ENCODE assay signal across 17 cellular contexts in the genomic region with DNA sequence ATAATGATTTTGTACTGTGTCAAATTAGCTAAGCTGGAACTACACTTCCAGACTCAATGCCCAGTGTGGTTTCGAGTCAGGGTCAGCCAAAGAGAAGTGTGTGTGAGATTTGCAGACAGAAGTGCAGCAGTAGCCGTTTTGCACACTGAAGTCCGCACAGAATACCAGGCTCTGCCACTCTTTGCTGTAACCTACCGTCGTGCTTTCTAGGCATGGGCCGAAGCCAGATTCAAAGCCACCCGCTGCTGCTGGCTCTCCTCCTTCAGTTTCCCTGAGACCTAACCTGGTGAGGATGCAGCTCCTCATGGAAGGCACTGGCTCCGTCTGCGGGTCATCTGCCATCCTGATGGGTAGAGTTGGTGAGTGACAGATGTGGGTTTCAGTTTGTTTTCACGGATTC. TPM values are rescaled to one million over a fixed set of nuclear protein-coding genes. Genes with fewer than 3 reads are reported as not detected.
DNase-seq lines count a peak whose midpoint lies in the region; ATAC-seq, FAIRE-seq and TF ChIP-seq lines count a peak whose summit lies in the region.
"Had no signal": no experiment of that assay in that cellular context is flagged by ENCODE, and none has a peak within 500 bp of the region (broad histone marks: within the 10 kb centered on the region; RNA-seq: fewer than 3 reads in every experiment).

No MANE protein-coding gene starts in this region.

- peak; percentile 28 for FAIRE-seq in bronchial epithelial cell (lab: Jason Lieb, UNC)
- FAIRE-seq: G401.6, GM12892 had no signal

- peak; percentile 13 for DNase-seq in activated CD8-positive, alpha-beta memory T cell treated with anti-CD3 and anti-CD28 coated beads for 24 hours
- DNase-seq in activated CD8-positive, alpha-beta memory T cell treated with anti-CD3 and anti-CD28 coated beads, Interleukin-2, amount 50 U/mL, for 4 hours = no peak
- no peak for DNase-seq in bronchial epithelial cell (ENCODE audit: low read depth)
- peak; percentile 22 for DNase-seq in left lobe of liver (ENCODE audit: low spot score)
- no peak for DNase-seq in NCI-H446 treated with DMSO at 0.1 percent for 48 hours (lab: John Stamatoyannopoulos, UW)
- DNase-seq: CD8-positive, alpha-beta T cell; COR-L47; DMS153; DMS79 treated with DMSO at 0.1 percent for 48 hours; EL; GOT3 had no signal

- H3K36me3 ChIP-seq in bronchial epithelial cell (ENCODE audit: control insufficient read depth, insufficient read depth, low read length) = no peaks in the 10 kb centered on the region
- H3K36me3 ChIP-seq: HAP-1 had no signal

- no peaks in the 10 kb centered on the region for H3K27me3 ChIP-seq in bronchial epithelial cell (ENCODE audit: control insufficient read depth, insufficient read depth, low read length)

- TF ChIP-seq CTCF in bronchial epithelial cell (IDR thresholded peaks at IDR 0.05; ENCODE audit: insufficient read depth, low read length, severe bottlenecking) = no peak

- H3K4me3 ChIP-seq in bronchial epithelial cell (ENCODE audit: low read depth, low read length) = no peak overlapping the region
- H3K4me3 ChIP-seq: HAP-1 had no signal

- ATAC-seq in left lobe of liver = no peak
- ATAC-seq in HG03439 (IDR thresholded peaks at IDR 0.05; ENCODE audit: unreplicated experiment) = no peak
- no peak for ATAC-seq in HG02870 (IDR thresholded peaks at IDR 0.05; ENCODE audit: unreplicated experiment)
- ATAC-seq: CD8-positive, alpha-beta T cell had no signal

RNA-seq across cellular contexts. Expression of a gene that starts 48.8 kb away (rescaled TPM):
- total RNA-seq in bronchial epithelial cell (not detected in 2 replicates), left lobe of liver (not detected)
- total RNA-seq: A673; CD8-positive, alpha-beta T cell had no signal

RNA-seq across cellular contexts. Expression of a gene that starts 49.3 kb away (rescaled TPM):
- total RNA-seq in bronchial epithelial cell (0.13 TPM in 1 of 2 replicates, not detected in the other), left lobe of liver (0.83 TPM)

Comparison
In these comparisons a context has a peak if more than half of its experiments do, and no peak if none do; other contexts are left out.
1. DNase-seq: peak in activated CD8-positive, alpha-beta memory T cell treated with anti-CD3 and anti-CD28 coated beads for 24 hours (single experiment) and left lobe of liver (single experiment); none in activated CD8-positive, alpha-beta memory T cell treated with anti-CD3 and anti-CD28 coated beads, Interleukin-2, amount 50 U/mL, for 4 hours (single experiment), bronchial epithelial cell (single experiment) and NCI-H446 treated with DMSO at 0.1 percent for 48 hours (single experiment).